Comparison of ENCODE assay signal across 9 cellular contexts in genomic region chr13:28067526-28067925, GRCh38. TPM values are rescaled to one million over a fixed set of nuclear protein-coding genes. Genes with fewer than 3 reads are reported as not detected.
"Had no signal": no experiment of that assay in that cellular context is flagged by ENCODE, and none has a peak within 500 bp of the region (broad histone marks: within the 10 kb centered on the region; RNA-seq: fewer than 3 reads in every experiment).

No MANE protein-coding gene starts in this region.

- ATAC-seq: HCT116, HepG2 had no signal

- H3K36me3 ChIP-seq: HAP-1 had no signal

- H2AFZ ChIP-seq: GM23248 had no signal

- H3K9me3 ChIP-seq: HAP-1 had no signal

- H3K4me3 ChIP-seq: GM23248, HAP-1 had no signal

- H3K4me1 ChIP-seq: HAP-1 had no signal

- DNase-seq: GM23248, GOT3, H7, HFFc6 had no signal

- H3K27ac ChIP-seq: GM23248, HL-60 had no signal

- H3K9ac ChIP-seq: GM23248 had no signal

RNA-seq across cellular contexts. Expression of gene FLT3, which starts 32.9 kb away (rescaled TPM):
- total RNA-seq: GM23248, HepG2, HFFc6, HT1080 had no signal
- polyA plus RNA-seq: GM23248, HepG2 had no signal
